Comparison of ENCODE assay signal across 9 cellular contexts in genomic region chr6:44388135-44388487, GRCh38. TPM values are rescaled to one million over a fixed set of nuclear protein-coding genes. Genes with fewer than 3 reads are reported as not detected.
A peak's percentile ranks its signal among the peaks of the same experiment; 100 is the strongest.
DNase-seq lines count a peak whose midpoint lies in the region; TF ChIP-seq lines count a peak whose summit lies in the region.
"Had no signal": no experiment of that assay in that cellular context is flagged by ENCODE, and none has a peak within 500 bp of the region (broad histone marks: within the 10 kb centered on the region; RNA-seq: fewer than 3 reads in every experiment).

No MANE protein-coding gene starts in this region.

- no peak for TF ChIP-seq CTCF in LNCaP clone FGC (IDR thresholded peaks at IDR 0.05; ENCODE audit: control insufficient read depth, extremely low read depth, insufficient read depth)
- no peak for TF ChIP-seq CTCF in mammary epithelial cell (conservative IDR thresholded peaks at IDR 0.05 in 1 of 2, IDR thresholded peaks at IDR 0.05 in 1 of 2; ENCODE audit: extremely low read depth in 1 of 2, insufficient read depth in 1 of 2, low read depth in 1 of 2, low read length in 2 of 2)
- TF ChIP-seq CTCF in GM10248 (IDR thresholded peaks at IDR 0.05; ENCODE audit: control extremely low read depth, extremely low read depth, low read depth, missing control alignments): no peak

- H3K4me1 ChIP-seq in mammary epithelial cell (ENCODE audit: insufficient read depth, low read length): peaks cover 15% of the 10 kb centered on the region
- peaks cover 12 to 18% of the 10 kb centered on the region in 2 donors for H3K4me1 ChIP-seq in mucosa of rectum (ENCODE audit: control insufficient read depth in 2 of 2, insufficient read depth in 2 of 2, low read length in 2 of 2)

- no TSS peak for BruUV-seq in mammary epithelial cell (replicated peaks; lab: Mats Ljungman, UMichigan)

- peak overlapping the region; percentile 96 for H2AFZ ChIP-seq in mammary epithelial cell (ENCODE audit: low read depth, low read length)

- intact Hi-C loops in mammary epithelial cell (cut with micrococcal nuclease): no loop called here

- in situ Hi-C loops in mammary epithelial cell (cut with MboI; ENCODE audit: low sequenced_read_pairs in 2 of 2): no loop called here

- DNase-seq in SIG-M5 treated with dmso at 0.1 percent for 504 hours (lab: John Stamatoyannopoulos, UW; ENCODE audit: unreplicated experiment): peak; percentile 42
- DNase-seq in SIG-M5 (lab: John Stamatoyannopoulos, UW): no peak
- DNase-seq in LNCaP clone FGC (ENCODE audit: low read depth): no peak
- peak; percentile 9 for DNase-seq in mammary epithelial cell
- DNase-seq in NCI-H1417 treated with DMSO at 0.1 percent for 48 hours (lab: John Stamatoyannopoulos, UW): no peak
- DNase-seq in GM10248 (ENCODE audit: extremely low spot score): no peak
- DNase-seq in NCI-H2029 (lab: John Stamatoyannopoulos, UW): no peak

- WGBS in mammary epithelial cell (ENCODE audit: low coverage, missing lambda C conversion rate): 0% methylated on average over 5 of the region's 10 CpGs

- H3K9me3 ChIP-seq in mammary epithelial cell (replicated peaks; ENCODE audit: insufficient read depth, low read length): no peaks in the 10 kb centered on the region
- no peaks in the 10 kb centered on the region for H3K9me3 ChIP-seq in mucosa of rectum (ENCODE audit: control insufficient read depth in 2 of 2, low read length in 2 of 2)

- H3K4me2 ChIP-seq in mammary epithelial cell (ENCODE audit: insufficient read depth, low read depth, low read length): peak overlapping the region; percentile 87

- H3K4me3 ChIP-seq in LNCaP clone FGC (ENCODE audit: low read depth, low read length) (peak overlapping the region; percentile 85), mammary epithelial cell (replicated peaks in 1 of 3; ENCODE audit: insufficient read depth in 1 of 3, low read depth in 2 of 3, low read length in 3 of 3) (peak overlapping the region; percentile 83 to 96 (median 87)), mucosa of rectum (ENCODE audit: low read length in 2 of 2) (peak overlapping the region; percentile 89 to 94)

- H3K27me3 ChIP-seq in mammary epithelial cell (ENCODE audit: insufficient read depth, low read length) (no peaks in the 10 kb centered on the region), mucosa of rectum (ENCODE audit: control insufficient read depth in 2 of 2, insufficient read depth in 2 of 2, low read length in 2 of 2) (no peaks in the 10 kb centered on the region)

- dilution Hi-C loops in mammary epithelial cell (cut with HindIII; ENCODE audit: low sequenced_read_pairs): no loop called here

- peaks cover 43% of the 10 kb centered on the region for H3K79me2 ChIP-seq in mammary epithelial cell (ENCODE audit: insufficient read depth, low read length)

- POLR2A ChIA-PET in GM10248 (lab: Yijun Ruan, JAX): interaction anchor here (0.6 to 1.1 kb wide), 3 partner anchors 11 to 990 kb away, joined by 3 to 4 read pairs (median 3); partner anchors contain the start of gene SLC29A1

- H3K27ac ChIP-seq in mammary epithelial cell (ENCODE audit: insufficient read depth, low read depth, low read length) (peak overlapping the region; percentile 56), mucosa of rectum (ENCODE audit: low read depth in 2 of 2, low read length in 2 of 2) (peak overlapping the region; percentile 95 to 97)

- H3K9ac ChIP-seq in mammary epithelial cell (ENCODE audit: insufficient read depth, low read length) (peak overlapping the region; percentile 97), mucosa of rectum (ENCODE audit: low read depth in 1 of 2, low read length in 2 of 2) (peak overlapping the region; percentile 42 to 98)

- peaks cover 10% of the 10 kb centered on the region for H3K36me3 ChIP-seq in mammary epithelial cell (ENCODE audit: insufficient read depth, low read length)
- H3K36me3 ChIP-seq in mucosa of rectum (ENCODE audit: control insufficient read depth in 2 of 2, insufficient read depth in 2 of 2, low read length in 2 of 2): peaks cover 11 to 18% of the 10 kb centered on the region in 2 donors

- CTCF ChIA-PET in mammary epithelial cell (lab: Charles Lee; ENCODE audit: low non-redundant PET) (interaction anchor here (0.8 kb wide), 1 partner anchor 119 kb away, joined by 29 read pairs; no protein-coding TSS in a partner anchor), GM10248 (lab: Yijun Ruan, JAX) (interaction anchor here (1.5 to 2.2 kb wide), 2 partner anchors 9 to 12 kb away, joined by 4 to 9 read pairs; no protein-coding TSS in a partner anchor)

- H4K20me1 ChIP-seq in mammary epithelial cell (ENCODE audit: insufficient read depth, low read length): no peaks in the 10 kb centered on the region

RNA-seq across cellular contexts. Expression of gene CDC5L, which starts 0.6 kb away (rescaled TPM):
- total RNA-seq in mammary epithelial cell: 10 to 100 TPM; 13.2 to 19.5 TPM
- 10.2 TPM for polyA plus RNA-seq in mammary epithelial cell
- 4.4 TPM for polyA minus RNA-seq in mammary epithelial cell

RNA-seq across cellular contexts. Expression of gene SPATS1, which starts 45.7 kb away (rescaled TPM):
- total RNA-seq in mammary epithelial cell: not detected
- polyA plus RNA-seq in mammary epithelial cell: not detected
- not detected for polyA minus RNA-seq in mammary epithelial cell
- total RNA-seq: temporal lobe had no signal

Comparison
In these comparisons a context has a peak if more than half of its experiments do, and no peak if none do; other contexts are left out.
1. DNase-seq: peak in SIG-M5 treated with dmso at 0.1 percent for 504 hours (single experiment) and mammary epithelial cell (single experiment); none in SIG-M5 (single experiment), LNCaP clone FGC (single experiment), NCI-H1417 treated with DMSO at 0.1 percent for 48 hours (single experiment), GM10248 (single experiment) and NCI-H2029 (single experiment).
2. Peak in every context shown above with its lines, with median percentiles within 50 percentile points of each other: H3K4me3 ChIP-seq.